In the genomic region with DNA sequence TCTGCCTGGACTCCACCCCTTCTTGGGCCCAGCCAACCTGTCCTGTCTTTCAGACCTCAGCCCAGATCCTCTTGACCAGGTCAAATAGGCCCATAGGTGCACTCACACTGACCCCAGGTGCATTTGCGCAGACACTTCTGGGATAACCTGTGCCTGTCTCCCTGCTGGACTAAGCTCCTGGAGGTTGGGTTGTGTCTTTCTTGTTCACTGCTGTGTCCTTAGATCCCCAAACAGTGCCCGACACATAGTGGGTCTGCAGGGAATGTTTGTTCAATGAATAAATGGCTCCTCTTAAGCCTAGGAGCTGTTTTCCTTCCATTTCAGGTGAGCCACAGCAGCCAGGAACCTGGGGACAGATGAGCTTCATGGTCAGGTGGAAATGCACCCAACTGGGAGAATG, we compare ENCODE assay signal across 25 cellular contexts.
"Had no signal": no experiment of that assay in that cellular context is flagged by ENCODE, and none has a peak within 500 bp of the region (broad histone marks: within the 10 kb centered on the region; RNA-seq: fewer than 3 reads in every experiment).

No MANE protein-coding gene starts in this region.

- H3K36me3 ChIP-seq: SJCRH30 had no signal

- H3K27me3 ChIP-seq: SJCRH30 had no signal

- H3K9me3 ChIP-seq: SJCRH30 had no signal

- H3K4me3 ChIP-seq: SJCRH30, SK-N-MC had no signal

- H3K27me3 Mint-ChIP-seq: activated CD4-positive, alpha-beta T cell treated with anti-CD3 and anti-CD28 coated beads, Interleukin-2, amount 10 ng/mL, durations not matched to agents 24 days and 14 days; activated naive CD8-positive, alpha-beta T cell; activated naive CD8-positive, alpha-beta T cell treated with anti-CD3 and anti-CD28 coated beads, Interleukin-2, amount 50 U/mL, for 24 hours; activated T-helper 17 cell treated with anti-CD3 and anti-CD28 coated beads, Interleukin-2, amount 50 U/mL, for 72 hours had no signal

- H3K9me3 Mint-ChIP-seq: activated CD4-positive, alpha-beta T cell treated with anti-CD3 and anti-CD28 coated beads, Interleukin-2, amount 10 ng/mL, durations not matched to agents 24 days and 14 days; activated naive CD8-positive, alpha-beta T cell treated with anti-CD3 and anti-CD28 coated beads, Interleukin-2, amount 50 U/mL, for 24 hours; activated T-helper 17 cell treated with anti-CD3 and anti-CD28 coated beads, Interleukin-2, amount 50 U/mL, for 72 hours; T-helper 2 cell treated with Interferon-gamma antibody and Interleukin-4, amounts not matched to agents 5 μg/mL and 100 μg/mL, for 36 hours had no signal

- H3K4me3 Mint-ChIP-seq: activated CD4-positive, alpha-beta T cell treated with anti-CD3 and anti-CD28 coated beads, Interleukin-2, amount 10 ng/mL, durations not matched to agents 24 days and 14 days; activated naive CD8-positive, alpha-beta T cell; activated naive CD8-positive, alpha-beta T cell treated with anti-CD3 and anti-CD28 coated beads, Interleukin-2, amount 50 U/mL, for 24 hours; activated T-helper 17 cell treated with anti-CD3 and anti-CD28 coated beads, Interleukin-2, amount 50 U/mL, for 72 hours; brain; T-helper 2 cell treated with Interferon-gamma antibody and Interleukin-4, amounts not matched to agents 5 μg/mL and 100 μg/mL, for 36 hours had no signal

- H3K4me2 ChIP-seq: KMS-11 had no signal

- DNase-seq: activated CD4-positive, alpha-beta T cell treated with anti-CD3 and anti-CD28 coated beads, Interleukin-2, amount 10 ng/mL, durations not matched to agents 24 days and 14 days; activated CD4-positive, alpha-beta T cell treated with anti-CD3 and anti-CD28 coated beads, Interleukin-2, amount 50 U/mL, for 48 hours; activated CD8-positive, alpha-beta memory T cell treated with anti-CD3 and anti-CD28 coated beads, Interleukin-2, amount 50 U/mL, for 4 hours; activated naive CD8-positive, alpha-beta T cell treated with anti-CD3 and anti-CD28 coated beads, Interleukin-2, amount 50 U/mL, for 24 hours; activated T-cell treated with anti-CD3 and anti-CD28 coated beads for 4 hours; activated T-cell treated with anti-CD3 and anti-CD28 coated beads, Interleukin-2, amount 50 U/mL, for 48 hours; anterior cingulate cortex; central memory CD4-positive, alpha-beta T cell; NCI-H1105 treated with DMSO at 0.1 percent for 48 hours; NCI-H1436; NCI-H1694; NCI-H1930; NCI-H2081 treated with DMSO at 0.1 percent for 48 hours; NCI-H345; NCI-H524 treated with DMSO at 0.1 percent for 48 hours; SHP77; SJCRH30 had no signal

- H3K4me1 Mint-ChIP-seq: activated CD4-positive, alpha-beta T cell treated with anti-CD3 and anti-CD28 coated beads, Interleukin-2, amount 10 ng/mL, durations not matched to agents 24 days and 14 days; activated naive CD8-positive, alpha-beta T cell treated with anti-CD3 and anti-CD28 coated beads, Interleukin-2, amount 50 U/mL, for 24 hours; activated T-helper 17 cell treated with anti-CD3 and anti-CD28 coated beads, Interleukin-2, amount 50 U/mL, for 72 hours; brain had no signal

- FAIRE-seq: TTC549 had no signal

- H3K27ac ChIP-seq: KMS-11, SJCRH30, SK-N-MC had no signal

- ATAC-seq: activated naive CD8-positive, alpha-beta T cell treated with anti-CD3 and anti-CD28 coated beads, Interleukin-2, amount 50 U/mL, for 24 hours; activated T-helper 17 cell treated with anti-CD3 and anti-CD28 coated beads, Interleukin-2, amount 50 U/mL, for 72 hours; Panc1 had no signal

- H3K9ac ChIP-seq: KMS-11 had no signal

- H3K27ac Mint-ChIP-seq: activated CD4-positive, alpha-beta T cell treated with anti-CD3 and anti-CD28 coated beads, Interleukin-2, amount 10 ng/mL, durations not matched to agents 24 days and 14 days; activated naive CD8-positive, alpha-beta T cell treated with anti-CD3 and anti-CD28 coated beads, Interleukin-2, amount 50 U/mL, for 24 hours; activated T-helper 17 cell treated with anti-CD3 and anti-CD28 coated beads, Interleukin-2, amount 50 U/mL, for 72 hours; brain; T-helper 2 cell treated with Interferon-gamma antibody and Interleukin-4, amounts not matched to agents 5 μg/mL and 100 μg/mL, for 36 hours had no signal

- H3K36me3 Mint-ChIP-seq: brain had no signal

- H3K4me1 ChIP-seq: SJCRH30 had no signal
